In genomic region chr1:78447096-78447495, GRCh38 we compare ENCODE assay signal across 24 cellular contexts. TPM values are rescaled to one million over a fixed set of nuclear protein-coding genes. Genes with fewer than 3 reads are reported as not detected.
"Had no signal": no experiment of that assay in that cellular context is flagged by ENCODE, and none has a peak within 500 bp of the region (broad histone marks: within the 10 kb centered on the region; RNA-seq: fewer than 3 reads in every experiment).

No MANE protein-coding gene starts in this region.

- H3K9me3 ChIP-seq: prostate gland, right atrium auricular region, thyroid gland, upper lobe of right lung had no signal

- H3K27me3 Mint-ChIP-seq: activated B cell treated with CpG ODN at 0.5 μM for 24 hours; activated naive CD8-positive, alpha-beta T cell treated with anti-CD3 and anti-CD28 coated beads for 36 hours; stimulated activated naive CD8-positive, alpha-beta T cell treated with anti-CD3 and anti-CD28 coated beads, Interleukin-15, Interleukin-2, amounts not matched to agents 100 ng/mL and 50 ng/mL, for 24 hours; T-helper 17 cell had no signal

- H3K4me1 Mint-ChIP-seq: activated B cell treated with CpG ODN at 0.5 μM for 24 hours; activated naive CD8-positive, alpha-beta T cell treated with anti-CD3 and anti-CD28 coated beads for 36 hours; natural killer cell; T-helper 17 cell had no signal

- H3K36me3 ChIP-seq: prostate gland, right atrium auricular region, thyroid gland, upper lobe of right lung had no signal

- H3K27ac ChIP-seq: coronary artery, epithelial cell of prostate, prostate gland, right atrium auricular region, thyroid gland, upper lobe of right lung had no signal

- H3K4me1 ChIP-seq: prostate gland, right atrium auricular region, thyroid gland, upper lobe of right lung had no signal

- H3K9me3 Mint-ChIP-seq: activated B cell treated with CpG ODN at 0.5 μM for 24 hours; activated T-cell treated with anti-CD3 and anti-CD28 coated beads, Interleukin-2, amount 50 U/mL, for 4 hours; stimulated activated naive CD8-positive, alpha-beta T cell treated with anti-CD3 and anti-CD28 coated beads, Interleukin-15, Interleukin-2, amounts not matched to agents 100 ng/mL and 50 ng/mL, for 24 hours had no signal

- H3K4me3 ChIP-seq: coronary artery, prostate gland, right atrium auricular region, thyroid gland, upper lobe of right lung had no signal

- H3K4me3 Mint-ChIP-seq: activated B cell treated with CpG ODN at 0.5 μM for 24 hours; activated naive CD8-positive, alpha-beta T cell treated with anti-CD3 and anti-CD28 coated beads for 36 hours; activated T-cell treated with anti-CD3 and anti-CD28 coated beads, Interleukin-2, amount 50 U/mL, for 4 hours; natural killer cell; stimulated activated naive CD8-positive, alpha-beta T cell treated with anti-CD3 and anti-CD28 coated beads, Interleukin-15, Interleukin-2, amounts not matched to agents 100 ng/mL and 50 ng/mL, for 24 hours; T-helper 17 cell had no signal

- DNase-seq: activated B cell treated with CpG ODN at 0.5 μM for 24 hours; activated CD4-positive, alpha-beta T cell treated with anti-CD3 and anti-CD28 coated beads for 4 hours; activated CD4-positive, alpha-beta T cell treated with anti-CD3 and anti-CD28 coated beads, Interleukin-2, amount 50 U/mL, for 48 hours; activated CD8-positive, alpha-beta memory T cell treated with anti-CD3 and anti-CD28 coated beads, Interleukin-2, amount 50 U/mL, for 48 hours; activated naive CD4-positive, alpha-beta T cell treated with Interleukin-2 at 50 U/mL for 16 hours; activated naive CD8-positive, alpha-beta T cell treated with anti-CD3 and anti-CD28 coated beads for 36 hours; activated T-cell treated with anti-CD3 and anti-CD28 coated beads, Interleukin-2, amount 50 U/mL, for 4 hours; amygdala; cerebellar nuclear complex; hypothalamus; left cardiac atrium; midbrain; natural killer cell; stimulated activated CD4-positive, alpha-beta T cell treated with anti-CD3 and anti-CD28 coated beads, Interleukin-1b, Interleukin-23, amount 100 ng/mL, for 48 hours; substantia nigra; T-helper 17 cell; thyroid gland; upper lobe of right lung had no signal

- H3K36me3 Mint-ChIP-seq: activated naive CD8-positive, alpha-beta T cell treated with anti-CD3 and anti-CD28 coated beads for 36 hours; natural killer cell had no signal

- H3K27ac Mint-ChIP-seq: activated B cell treated with CpG ODN at 0.5 μM for 24 hours; activated naive CD8-positive, alpha-beta T cell treated with anti-CD3 and anti-CD28 coated beads for 36 hours; natural killer cell; stimulated activated naive CD8-positive, alpha-beta T cell treated with anti-CD3 and anti-CD28 coated beads, Interleukin-15, Interleukin-2, amounts not matched to agents 100 ng/mL and 50 ng/mL, for 24 hours; T-helper 17 cell had no signal

- ATAC-seq: activated T-cell treated with anti-CD3 and anti-CD28 coated beads, Interleukin-2, amount 50 U/mL, for 4 hours; left cardiac atrium; natural killer cell; T-helper 17 cell; upper lobe of right lung had no signal

- H3K27me3 ChIP-seq: right atrium auricular region, thyroid gland, upper lobe of right lung had no signal

RNA-seq across cellular contexts. Expression of gene PTGFR, which starts 43.7 kb away (rescaled TPM):
- total RNA-seq: activated B cell treated with CpG ODN at 0.5 μM for 24 hours; activated CD8-positive, alpha-beta memory T cell treated with anti-CD3 and anti-CD28 coated beads for 36 hours; activated naive CD8-positive, alpha-beta T cell treated with anti-CD3 and anti-CD28 coated beads for 36 hours; activated T-cell treated with anti-CD3 and anti-CD28 coated beads, Interleukin-2, amount 50 U/mL, for 4 hours; natural killer cell; T-helper 17 cell had no signal
